Comparison of ENCODE assay signal across 2 cellular contexts in genomic region chr22:20153945-20154344, GRCh38.
TF ChIP-seq lines count a peak whose summit lies in the region.

No MANE protein-coding gene starts in this region.

TF ChIP-seq in IMR-90, 13 proteins besides CTCF, POLR2A, EP300 and RAD21:
- TF ChIP-seq FOS (IDR thresholded peaks at IDR 0.05; ENCODE audit: low read depth, low read length), result no peak
- TF ChIP-seq MAFK (IDR thresholded peaks at IDR 0.05; ENCODE audit: low read depth, low read length), result no peak
- TF ChIP-seq ELK1 (IDR thresholded peaks at IDR 0.05; ENCODE audit: borderline replicate concordance, low read depth, low read length), result no peak
- TF ChIP-seq USF2 (IDR thresholded peaks at IDR 0.05; ENCODE audit: low read depth, low read length), result no peak
- TF ChIP-seq NFE2L2 (IDR thresholded peaks at IDR 0.05; ENCODE audit: low read depth, low read length), result no peak
- no peak for TF ChIP-seq MXI1 (IDR thresholded peaks at IDR 0.05; ENCODE audit: borderline replicate concordance, low read depth, low read length)
- TF ChIP-seq RFX5 (IDR thresholded peaks at IDR 0.05; ENCODE audit: low read depth, low read length), result no peak
- TF ChIP-seq CEBPB (IDR thresholded peaks at IDR 0.05; ENCODE audit: low read depth, low read length), result no peak
- no peak for TF ChIP-seq RCOR1 (IDR thresholded peaks at IDR 0.05; ENCODE audit: insufficient replicate concordance, low read length)
- no peak for TF ChIP-seq MAZ (IDR thresholded peaks at IDR 0.05; ENCODE audit: borderline replicate concordance, low read depth, low read length)
- TF ChIP-seq CHD1 (IDR thresholded peaks at IDR 0.05; ENCODE audit: low read depth, low read length), result no peak
- TF ChIP-seq BHLHE40 (IDR thresholded peaks at IDR 0.05; ENCODE audit: low read depth, low read length), result no peak

TF ChIP-seq in endothelial cell of umbilical vein, 7 proteins besides CTCF, POLR2A, EP300 and RAD21:
- TF ChIP-seq EZH2 (IDR thresholded peaks at IDR 0.05; ENCODE audit: borderline replicate concordance, low read depth, low read length, severe bottlenecking) (no peak), GATA2 (IDR thresholded peaks at IDR 0.05; ENCODE audit: insufficient read depth, insufficient read length, low read depth, low read length) (no peak), MYC (IDR thresholded peaks at IDR 0.05; ENCODE audit: low read depth, low read length) (no peak), JUN (IDR thresholded peaks at IDR 0.05; ENCODE audit: borderline replicate concordance, insufficient read depth, insufficient read length, low read depth) (no peak)
TF ChIP-seq in endothelial cell of umbilical vein: peak in this region for 0.
